ENCODE assay signal across 2 cellular contexts in the genomic region with DNA sequence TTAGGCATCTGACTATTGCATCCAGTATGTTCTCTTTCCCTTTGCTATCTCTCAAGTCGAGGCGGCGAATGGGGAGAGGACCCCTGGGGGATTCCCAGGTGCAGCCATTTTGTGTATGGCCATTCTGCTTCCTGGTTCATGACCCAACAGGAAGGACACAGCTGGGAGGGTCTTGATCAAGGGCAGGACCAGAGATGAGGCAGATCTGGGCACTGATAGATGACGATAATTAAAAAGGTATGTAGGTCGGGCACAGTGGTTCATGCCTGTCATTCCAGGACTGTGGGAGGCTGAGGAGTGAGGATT.
TF ChIP-seq lines count a peak whose summit lies in the region.

No MANE protein-coding gene starts in this region.

TF ChIP-seq in SK-N-SH treated with all-trans-retinoic acid at 6 μM for 48 hours, 23 proteins besides CTCF, POLR2A, EP300 and RAD21 (continued from another document):
- TF ChIP-seq ZNF70 (CRISPR knock-in tag; IDR thresholded peaks at IDR 0.05): no peak
- no peak for TF ChIP-seq ZC3H10 (CRISPR knock-in tag; IDR thresholded peaks at IDR 0.05)
- no peak for TF ChIP-seq RARB (CRISPR knock-in tag; IDR thresholded peaks at IDR 0.05)
- no peak for TF ChIP-seq ZNF565 (CRISPR knock-in tag; conservative IDR thresholded peaks at IDR 0.05; ENCODE audit: low read depth)
- TF ChIP-seq, protein P1, sequence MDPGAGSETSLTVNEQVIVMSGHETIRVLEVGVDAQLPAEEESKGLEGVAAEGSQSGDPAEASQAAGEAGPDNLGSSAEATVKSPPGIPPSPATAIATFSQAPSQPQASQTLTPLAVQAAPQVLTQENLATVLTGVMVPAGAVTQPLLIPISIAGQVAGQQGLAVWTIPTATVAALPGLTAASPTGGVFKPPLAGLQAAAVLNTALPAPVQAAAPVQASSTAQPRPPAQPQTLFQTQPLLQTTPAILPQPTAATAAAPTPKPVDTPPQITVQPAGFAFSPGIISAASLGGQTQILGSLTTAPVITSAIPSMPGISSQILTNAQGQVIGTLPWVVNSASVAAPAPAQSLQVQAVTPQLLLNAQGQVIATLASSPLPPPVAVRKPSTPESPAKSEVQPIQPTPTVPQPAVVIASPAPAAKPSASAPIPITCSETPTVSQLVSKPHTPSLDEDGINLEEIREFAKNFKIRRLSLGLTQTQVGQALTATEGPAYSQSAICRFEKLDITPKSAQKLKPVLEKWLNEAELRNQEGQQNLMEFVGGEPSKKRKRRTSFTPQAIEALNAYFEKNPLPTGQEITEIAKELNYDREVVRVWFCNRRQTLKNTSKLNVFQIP (CRISPR knock-in tag; IDR thresholded peaks at IDR 0.05; ENCODE audit: borderline replicate concordance, low read depth): no peak
- no peak for TF ChIP-seq CSDC2 (CRISPR knock-in tag; IDR thresholded peaks at IDR 0.05)
- TF ChIP-seq ESRRG (CRISPR knock-in tag; IDR thresholded peaks at IDR 0.05): no peak
- TF ChIP-seq SNAI2 (CRISPR knock-in tag; IDR thresholded peaks at IDR 0.05): no peak
- TF ChIP-seq PPARA (CRISPR knock-in tag; IDR thresholded peaks at IDR 0.05; ENCODE audit: borderline replicate concordance): no peak
TF ChIP-seq in SK-N-SH treated with all-trans-retinoic acid at 6 μM for 48 hours: peak in this region for 0.

TF ChIP-seq in H1, 55 proteins besides CTCF, POLR2A, EP300 and RAD21 (continued from another document):
- TF ChIP-seq, protein P2, sequence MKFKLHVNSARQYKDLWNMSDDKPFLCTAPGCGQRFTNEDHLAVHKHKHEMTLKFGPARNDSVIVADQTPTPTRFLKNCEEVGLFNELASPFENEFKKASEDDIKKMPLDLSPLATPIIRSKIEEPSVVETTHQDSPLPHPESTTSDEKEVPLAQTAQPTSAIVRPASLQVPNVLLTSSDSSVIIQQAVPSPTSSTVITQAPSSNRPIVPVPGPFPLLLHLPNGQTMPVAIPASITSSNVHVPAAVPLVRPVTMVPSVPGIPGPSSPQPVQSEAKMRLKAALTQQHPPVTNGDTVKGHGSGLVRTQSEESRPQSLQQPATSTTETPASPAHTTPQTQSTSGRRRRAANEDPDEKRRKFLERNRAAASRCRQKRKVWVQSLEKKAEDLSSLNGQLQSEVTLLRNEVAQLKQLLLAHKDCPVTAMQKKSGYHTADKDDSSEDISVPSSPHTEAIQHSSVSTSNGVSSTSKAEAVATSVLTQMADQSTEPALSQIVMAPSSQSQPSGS (IDR thresholded peaks at IDR 0.05; ENCODE audit: low read length): no peak
- TF ChIP-seq TEAD4 (IDR thresholded peaks at IDR 0.05; ENCODE audit: low read depth, low read length): no peak
- TF ChIP-seq SUZ12 (IDR thresholded peaks at IDR 0.05; ENCODE audit: low read length): no peak
- no peak for TF ChIP-seq RXRA (IDR thresholded peaks at IDR 0.05; ENCODE audit: insufficient read depth, low read depth, low read length)
- no peak for TF ChIP-seq FOSL1 (IDR thresholded peaks at IDR 0.05; ENCODE audit: insufficient read depth, low read depth, low read length)
- no peak for TF ChIP-seq ATF3 (IDR thresholded peaks at IDR 0.05; ENCODE audit: insufficient read depth, low read depth, low read length)
- no peak for TF ChIP-seq YY1 (IDR thresholded peaks at IDR 0.05; ENCODE audit: low read depth, low read length)
- TF ChIP-seq BACH1 (IDR thresholded peaks at IDR 0.05; ENCODE audit: low read length): no peak
- no peak for TF ChIP-seq HDAC2 (IDR thresholded peaks at IDR 0.05; ENCODE audit: borderline replicate concordance in 1 of 2, low read depth in 2 of 2, low read length in 2 of 2)
